Comparison of ENCODE assay signal across 1 cellular context in the genomic region with DNA sequence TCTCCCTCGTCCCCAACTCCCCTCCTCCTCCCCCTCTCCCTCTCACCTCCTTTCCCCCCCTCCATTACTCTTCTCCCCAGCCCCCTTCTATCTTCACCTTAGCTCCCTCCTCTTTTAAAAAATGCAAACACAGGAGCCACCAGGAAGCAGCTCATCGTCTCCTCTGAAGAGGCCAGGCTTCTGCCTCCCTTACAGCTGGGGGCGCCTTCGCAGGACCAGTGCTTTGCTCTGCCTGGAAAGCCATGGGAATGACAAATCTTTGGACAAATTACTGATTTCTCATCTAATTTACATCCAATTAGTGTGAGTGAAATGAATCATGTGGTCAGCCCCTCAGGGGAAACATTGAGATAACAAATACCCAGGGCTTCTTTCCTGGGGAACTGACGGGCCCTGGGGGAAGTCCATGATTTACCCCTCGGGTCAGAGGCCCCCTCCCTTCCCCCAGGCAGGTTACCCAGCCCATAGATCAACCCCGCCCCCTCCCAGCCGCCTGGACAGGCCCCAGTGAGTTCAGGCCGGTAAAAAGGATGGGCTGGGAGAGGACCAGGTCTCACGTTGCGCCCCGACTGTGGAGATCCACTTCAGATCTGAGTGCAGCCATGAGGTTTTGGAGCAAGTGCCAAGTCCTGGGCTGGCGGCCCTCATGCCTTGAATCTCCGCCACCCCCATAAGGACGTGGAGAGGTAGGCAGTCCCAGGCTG.
TF ChIP-seq lines count a peak whose summit lies in the region.

No MANE protein-coding gene starts in this region.

TF ChIP-seq in GM23338, 12 proteins besides CTCF, POLR2A, EP300 and RAD21 (continued from another document):
- TF ChIP-seq, protein P1, sequence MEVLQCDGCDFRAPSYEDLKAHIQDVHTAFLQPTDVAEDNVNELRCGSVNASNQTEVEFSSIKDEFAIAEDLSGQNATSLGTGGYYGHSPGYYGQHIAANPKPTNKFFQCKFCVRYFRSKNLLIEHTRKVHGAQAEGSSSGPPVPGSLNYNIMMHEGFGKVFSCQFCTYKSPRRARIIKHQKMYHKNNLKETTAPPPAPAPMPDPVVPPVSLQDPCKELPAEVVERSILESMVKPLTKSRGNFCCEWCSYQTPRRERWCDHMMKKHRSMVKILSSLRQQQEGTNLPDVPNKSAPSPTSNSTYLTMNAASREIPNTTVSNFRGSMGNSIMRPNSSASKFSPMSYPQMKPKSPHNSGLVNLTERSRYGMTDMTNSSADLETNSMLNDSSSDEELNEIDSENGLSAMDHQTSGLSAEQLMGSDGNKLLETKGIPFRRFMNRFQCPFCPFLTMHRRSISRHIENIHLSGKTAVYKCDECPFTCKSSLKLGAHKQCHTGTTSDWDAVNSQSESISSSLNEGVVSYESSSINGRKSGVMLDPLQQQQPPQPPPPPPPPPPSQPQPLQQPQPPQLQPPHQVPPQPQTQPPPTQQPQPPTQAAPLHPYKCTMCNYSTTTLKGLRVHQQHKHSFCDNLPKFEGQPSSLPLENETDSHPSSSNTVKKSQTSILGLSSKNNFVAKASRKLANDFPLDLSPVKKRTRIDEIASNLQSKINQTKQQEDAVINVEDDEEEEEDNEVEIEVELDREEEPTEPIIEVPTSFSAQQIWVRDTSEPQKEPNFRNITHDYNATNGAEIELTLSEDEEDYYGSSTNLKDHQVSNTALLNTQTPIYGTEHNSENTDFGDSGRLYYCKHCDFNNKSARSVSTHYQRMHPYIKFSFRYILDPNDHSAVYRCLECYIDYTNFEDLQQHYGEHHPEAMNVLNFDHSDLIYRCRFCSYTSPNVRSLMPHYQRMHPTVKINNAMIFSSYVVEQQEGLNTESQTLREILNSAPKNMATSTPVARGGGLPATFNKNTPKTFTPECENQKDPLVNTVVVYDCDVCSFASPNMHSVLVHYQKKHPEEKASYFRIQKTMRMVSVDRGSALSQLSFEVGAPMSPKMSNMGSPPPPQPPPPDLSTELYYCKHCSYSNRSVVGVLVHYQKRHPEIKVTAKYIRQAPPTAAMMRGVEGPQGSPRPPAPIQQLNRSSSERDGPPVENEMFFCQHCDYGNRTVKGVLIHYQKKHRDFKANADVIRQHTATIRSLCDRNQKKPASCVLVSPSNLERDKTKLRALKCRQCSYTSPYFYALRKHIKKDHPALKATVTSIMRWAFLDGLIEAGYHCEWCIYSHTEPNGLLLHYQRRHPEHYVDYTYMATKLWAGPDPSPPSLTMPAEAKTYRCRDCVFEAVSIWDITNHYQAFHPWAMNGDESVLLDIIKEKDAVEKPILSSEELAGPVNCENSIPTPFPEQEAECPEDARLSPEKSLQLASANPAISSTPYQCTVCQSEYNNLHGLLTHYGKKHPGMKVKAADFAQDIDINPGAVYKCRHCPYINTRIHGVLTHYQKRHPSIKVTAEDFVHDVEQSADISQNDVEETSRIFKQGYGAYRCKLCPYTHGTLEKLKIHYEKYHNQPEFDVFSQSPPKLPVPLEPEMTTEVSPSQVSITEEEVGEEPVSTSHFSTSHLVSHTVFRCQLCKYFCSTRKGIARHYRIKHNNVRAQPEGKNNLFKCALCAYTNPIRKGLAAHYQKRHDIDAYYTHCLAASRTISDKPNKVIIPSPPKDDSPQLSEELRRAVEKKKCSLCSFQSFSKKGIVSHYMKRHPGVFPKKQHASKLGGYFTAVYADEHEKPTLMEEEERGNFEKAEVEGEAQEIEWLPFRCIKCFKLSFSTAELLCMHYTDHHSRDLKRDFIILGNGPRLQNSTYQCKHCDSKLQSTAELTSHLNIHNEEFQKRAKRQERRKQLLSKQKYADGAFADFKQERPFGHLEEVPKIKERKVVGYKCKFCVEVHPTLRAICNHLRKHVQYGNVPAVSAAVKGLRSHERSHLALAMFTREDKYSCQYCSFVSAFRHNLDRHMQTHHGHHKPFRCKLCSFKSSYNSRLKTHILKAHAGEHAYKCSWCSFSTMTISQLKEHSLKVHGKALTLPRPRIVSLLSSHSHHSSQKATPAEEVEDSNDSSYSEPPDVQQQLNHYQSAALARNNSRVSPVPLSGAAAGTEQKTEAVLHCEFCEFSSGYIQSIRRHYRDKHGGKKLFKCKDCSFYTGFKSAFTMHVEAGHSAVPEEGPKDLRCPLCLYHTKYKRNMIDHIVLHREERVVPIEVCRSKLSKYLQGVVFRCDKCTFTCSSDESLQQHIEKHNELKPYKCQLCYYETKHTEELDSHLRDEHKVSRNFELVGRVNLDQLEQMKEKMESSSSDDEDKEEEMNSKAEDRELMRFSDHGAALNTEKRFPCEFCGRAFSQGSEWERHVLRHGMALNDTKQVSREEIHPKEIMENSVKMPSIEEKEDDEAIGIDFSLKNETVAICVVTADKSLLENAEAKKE (CRISPR knock-in tag; IDR thresholded peaks at IDR 0.05) = no peak
- no peak for TF ChIP-seq STAT1 (IDR thresholded peaks at IDR 0.05; ENCODE audit: unreplicated experiment)
- no peak for TF ChIP-seq JUNB (IDR thresholded peaks at IDR 0.05; ENCODE audit: unreplicated experiment)
- no peak for TF ChIP-seq NANOG (IDR thresholded peaks at IDR 0.05; ENCODE audit: borderline replicate concordance)
